24 cellular contexts compared by ENCODE assay signal in genomic region chr7:123844712-123845219, GRCh38. TPM values are rescaled to one million over a fixed set of nuclear protein-coding genes. Genes with fewer than 3 reads are reported as not detected.
"Had no signal": no experiment of that assay in that cellular context is flagged by ENCODE, and none has a peak within 500 bp of the region (broad histone marks: within the 10 kb centered on the region; RNA-seq: fewer than 3 reads in every experiment).

A gene with protein sequence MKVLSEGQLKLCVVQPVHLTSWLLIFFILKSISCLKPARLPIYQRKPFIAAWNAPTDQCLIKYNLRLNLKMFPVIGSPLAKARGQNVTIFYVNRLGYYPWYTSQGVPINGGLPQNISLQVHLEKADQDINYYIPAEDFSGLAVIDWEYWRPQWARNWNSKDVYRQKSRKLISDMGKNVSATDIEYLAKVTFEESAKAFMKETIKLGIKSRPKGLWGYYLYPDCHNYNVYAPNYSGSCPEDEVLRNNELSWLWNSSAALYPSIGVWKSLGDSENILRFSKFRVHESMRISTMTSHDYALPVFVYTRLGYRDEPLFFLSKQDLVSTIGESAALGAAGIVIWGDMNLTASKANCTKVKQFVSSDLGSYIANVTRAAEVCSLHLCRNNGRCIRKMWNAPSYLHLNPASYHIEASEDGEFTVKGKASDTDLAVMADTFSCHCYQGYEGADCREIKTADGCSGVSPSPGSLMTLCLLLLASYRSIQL (plus strand): TSS chr7:123845169. CDS start chr7:123868274, 23,105 bp downstream.

- H3K27ac ChIP-seq: ovary, suprapubic skin, upper lobe of left lung had no signal

- H3K4me3 ChIP-seq: mucosa of descending colon, ovary, right lobe of liver, smooth muscle cell, suprapubic skin, upper lobe of left lung had no signal

- H3K27me3 ChIP-seq: ovary, right lobe of liver, suprapubic skin, upper lobe of left lung had no signal

- DNase-seq: activated CD4-positive, alpha-beta T cell treated with anti-CD3 and anti-CD28 coated beads, Interleukin-2, amount 10 ng/mL, durations not matched to agents 24 days and 14 days; activated CD4-positive, CD25-positive, alpha-beta regulatory T cell; activated CD8-positive, alpha-beta T cell treated with anti-CD3 and anti-CD28 coated beads for 36 hours; activated naive CD4-positive, alpha-beta T cell treated with anti-CD3 and anti-CD28 coated beads for 36 hours; activated T-cell treated with anti-CD3 and anti-CD28 coated beads, Interleukin-2, amount 50 U/mL, for 24 hours; anterior cingulate cortex; cerebellar nuclear complex; cortex of kidney; effector CD4-positive, alpha-beta T cell; foreskin fibroblast; hypothalamus; kidney; left ventricle myocardium superior; mucosa of descending colon; naive thymus-derived CD8-positive, alpha-beta T cell; ovary; stimulated activated CD4-positive, alpha-beta T cell treated with anti-CD3 and anti-CD28 coated beads, Interleukin-4, amount 100 ng/mL, for 1 hour; stimulated activated naive CD8-positive, alpha-beta T cell treated with anti-CD3 and anti-CD28 coated beads, Interleukin-15, amount 100 ng/mL, for 72 hours; T-helper 1 cell; T-helper 9 cell had no signal

- H3K36me3 ChIP-seq: ovary, right lobe of liver, suprapubic skin, upper lobe of left lung had no signal

- H3K9me3 ChIP-seq: mucosa of descending colon, ovary, right lobe of liver, suprapubic skin, upper lobe of left lung had no signal

- ATAC-seq: activated CD8-positive, alpha-beta T cell treated with anti-CD3 and anti-CD28 coated beads for 36 hours; left ventricle myocardium superior; mucosa of descending colon; naive thymus-derived CD8-positive, alpha-beta T cell; stimulated activated naive CD8-positive, alpha-beta T cell treated with anti-CD3 and anti-CD28 coated beads, Interleukin-15, amount 100 ng/mL, for 72 hours had no signal

- H3K4me1 ChIP-seq: upper lobe of left lung had no signal

- FAIRE-seq: kidney had no signal

RNA-seq across cellular contexts. Expression of the gene that starts here (rescaled TPM):
- total RNA-seq: activated CD4-positive, alpha-beta T cell treated with anti-CD3 and anti-CD28 coated beads, Interleukin-2, amount 10 ng/mL, durations not matched to agents 24 days and 14 days; activated CD8-positive, alpha-beta T cell treated with anti-CD3 and anti-CD28 coated beads for 36 hours; activated naive CD4-positive, alpha-beta T cell treated with anti-CD3 and anti-CD28 coated beads for 36 hours; kidney; left ventricle myocardium superior; mucosa of descending colon; naive thymus-derived CD8-positive, alpha-beta T cell; right lobe of liver; smooth muscle cell; upper lobe of left lung had no signal
